ENCODE assay signal across 2 cellular contexts in genomic region chr16:31109622-31110021, GRCh38.
TF ChIP-seq lines count a peak whose summit lies in the region.

No MANE protein-coding gene starts in this region.

TF ChIP-seq in SK-N-SH, 30 proteins besides CTCF, POLR2A, EP300 and RAD21 (continued from another document):
- no peak for TF ChIP-seq IRF3 (IDR thresholded peaks at IDR 0.05; ENCODE audit: low read depth, low read length)
- TF ChIP-seq FOSL2 (IDR thresholded peaks at IDR 0.05; ENCODE audit: borderline replicate concordance, low read depth), result no peak
- no peak for TF ChIP-seq GABPA (IDR thresholded peaks at IDR 0.05; ENCODE audit: low read depth)
- TF ChIP-seq ELF1 (IDR thresholded peaks at IDR 0.05), result no peak
- TF ChIP-seq SIN3A (IDR thresholded peaks at IDR 0.05; ENCODE audit: borderline replicate concordance, low read depth, low read length), result no peak
- TF ChIP-seq RFX5 (IDR thresholded peaks at IDR 0.05; ENCODE audit: low read length), result no peak
- no peak for TF ChIP-seq CHD2 (IDR thresholded peaks at IDR 0.05; ENCODE audit: low read length, partially characterized antibody)
- TF ChIP-seq MEF2A (IDR thresholded peaks at IDR 0.05; ENCODE audit: borderline replicate concordance, low read depth), result no peak
- no peak for TF ChIP-seq MXI1 (IDR thresholded peaks at IDR 0.05; ENCODE audit: low read depth, low read length)

TF ChIP-seq in SK-N-SH treated with all-trans-retinoic acid at 6 μM for 48 hours, 23 proteins besides CTCF, POLR2A, EP300 and RAD21:
- TF ChIP-seq, protein P1, sequence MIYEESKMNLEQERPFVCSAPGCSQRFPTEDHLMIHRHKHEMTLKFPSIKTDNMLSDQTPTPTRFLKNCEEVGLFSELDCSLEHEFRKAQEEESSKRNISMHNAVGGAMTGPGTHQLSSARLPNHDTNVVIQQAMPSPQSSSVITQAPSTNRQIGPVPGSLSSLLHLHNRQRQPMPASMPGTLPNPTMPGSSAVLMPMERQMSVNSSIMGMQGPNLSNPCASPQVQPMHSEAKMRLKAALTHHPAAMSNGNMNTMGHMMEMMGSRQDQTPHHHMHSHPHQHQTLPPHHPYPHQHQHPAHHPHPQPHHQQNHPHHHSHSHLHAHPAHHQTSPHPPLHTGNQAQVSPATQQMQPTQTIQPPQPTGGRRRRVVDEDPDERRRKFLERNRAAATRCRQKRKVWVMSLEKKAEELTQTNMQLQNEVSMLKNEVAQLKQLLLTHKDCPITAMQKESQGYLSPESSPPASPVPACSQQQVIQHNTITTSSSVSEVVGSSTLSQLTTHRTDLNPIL (CRISPR knock-in tag; IDR thresholded peaks at IDR 0.05; ENCODE audit: low read depth), result no peak
- no peak for TF ChIP-seq ESRRG (CRISPR knock-in tag; IDR thresholded peaks at IDR 0.05)
- no peak for TF ChIP-seq TOX (CRISPR knock-in tag; IDR thresholded peaks at IDR 0.05; ENCODE audit: borderline replicate concordance)
- no peak for TF ChIP-seq GLIS3 (CRISPR knock-in tag; IDR thresholded peaks at IDR 0.05)
- no peak for TF ChIP-seq RARB (CRISPR knock-in tag; IDR thresholded peaks at IDR 0.05)
TF ChIP-seq in SK-N-SH treated with all-trans-retinoic acid at 6 μM for 48 hours: peak in this region for 0.
